In genomic region chr4:124711469-124712416, GRCh38 we compare ENCODE assay signal across 8 cellular contexts. TPM values are rescaled to one million over a fixed set of nuclear protein-coding genes. Genes with fewer than 3 reads are reported as not detected.
DNase-seq lines count a peak whose midpoint lies in the region; ATAC-seq, FAIRE-seq and TF ChIP-seq lines count a peak whose summit lies in the region.

No MANE protein-coding gene starts in this region.

- peak; percentile 22 for TF ChIP-seq CTCF in D721Med (IDR thresholded peaks at IDR 0.05; ENCODE audit: insufficient read depth, missing control alignments)
- TF ChIP-seq CTCF in glutamatergic neuron (IDR thresholded peaks at IDR 0.05; ENCODE audit: partially characterized antibody, unreplicated experiment) = no peak

- no peak overlapping the region for H3K4me3 Mint-ChIP-seq in activated naive CD4-positive, alpha-beta T cell treated with anti-CD3 and anti-CD28 coated beads, Interleukin-2, amount 10 ng/mL, durations not matched to agents 7 days and 5 days
- H3K4me3 Mint-ChIP-seq in glutamatergic neuron (ENCODE audit: unreplicated experiment) = no peak overlapping the region

- peak; percentile 28 for DNase-seq in D721Med (ENCODE audit: insufficient read length, low spot score)
- DNase-seq in GM19238 (ENCODE audit: insufficient read length, low spot score) = peak; percentile 18
- DNase-seq in NCI-H345 (lab: John Stamatoyannopoulos, UW) = peak; percentile 63
- peak; percentile 48 for DNase-seq in activated naive CD4-positive, alpha-beta T cell treated with anti-CD3 and anti-CD28 coated beads, Interleukin-2, amount 10 ng/mL, durations not matched to agents 7 days and 5 days
- peak; percentile 82 for DNase-seq in glutamatergic neuron
- peak; percentile 45 for DNase-seq in non-pigmented ciliary epithelial cell (ENCODE audit: low read depth)
- no peak for DNase-seq in NK-92 treated with Interleukin-12 subunit alpha and Interleukin-12 subunit beta, amount 100 ng/mL, for 24 hours (lab: John Stamatoyannopoulos, UW)

- peaks cover 9% of the 10 kb centered on the region for H3K4me1 Mint-ChIP-seq in activated naive CD4-positive, alpha-beta T cell treated with anti-CD3 and anti-CD28 coated beads, Interleukin-2, amount 10 ng/mL, durations not matched to agents 7 days and 5 days
- peaks cover 25% of the 10 kb centered on the region for H3K4me1 Mint-ChIP-seq in glutamatergic neuron (ENCODE audit: low read depth, unreplicated experiment)

- H3K36me3 Mint-ChIP-seq in activated naive CD4-positive, alpha-beta T cell treated with anti-CD3 and anti-CD28 coated beads, Interleukin-2, amount 10 ng/mL, durations not matched to agents 7 days and 5 days = no peaks in the 10 kb centered on the region
- no peaks in the 10 kb centered on the region for H3K36me3 Mint-ChIP-seq in glutamatergic neuron (ENCODE audit: unreplicated experiment)

- H3K27ac Mint-ChIP-seq in activated naive CD4-positive, alpha-beta T cell treated with anti-CD3 and anti-CD28 coated beads, Interleukin-2, amount 10 ng/mL, durations not matched to agents 7 days and 5 days = no peak overlapping the region
- no peak overlapping the region for H3K27ac Mint-ChIP-seq in glutamatergic neuron (ENCODE audit: unreplicated experiment)

- no peak for FAIRE-seq in D721Med (lab: Jason Lieb, UNC)

- H3K27me3 Mint-ChIP-seq in activated naive CD4-positive, alpha-beta T cell treated with anti-CD3 and anti-CD28 coated beads, Interleukin-2, amount 10 ng/mL, durations not matched to agents 7 days and 5 days = peaks cover 12% of the 10 kb centered on the region
- peaks cover 4% of the 10 kb centered on the region for H3K27me3 Mint-ChIP-seq in glutamatergic neuron (ENCODE audit: unreplicated experiment)

- H3K9me3 Mint-ChIP-seq in activated naive CD4-positive, alpha-beta T cell treated with anti-CD3 and anti-CD28 coated beads, Interleukin-2, amount 10 ng/mL, durations not matched to agents 7 days and 5 days = no peaks in the 10 kb centered on the region
- peaks cover 7% of the 10 kb centered on the region for H3K9me3 Mint-ChIP-seq in glutamatergic neuron (ENCODE audit: unreplicated experiment)

- CTCF ChIA-PET in activated naive CD4-positive, alpha-beta T cell treated with anti-CD3 and anti-CD28 coated beads, Interleukin-2, amount 10 ng/mL, durations not matched to agents 7 days and 5 days (lab: Charles Lee) = interaction anchor here (0.6 kb wide), 1 partner anchor 10 kb away, joined by 4 read pairs; no protein-coding TSS in a partner anchor

- ATAC-seq in HG03159 (IDR thresholded peaks at IDR 0.05; ENCODE audit: unreplicated experiment) = peak; percentile 20

RNA-seq across cellular contexts. Expression of gene ANKRD50, which starts 0.8 kb away (rescaled TPM):
- total RNA-seq in glutamatergic neuron (ENCODE audit: unreplicated experiment) = 58.9 TPM
